In the genomic region with DNA sequence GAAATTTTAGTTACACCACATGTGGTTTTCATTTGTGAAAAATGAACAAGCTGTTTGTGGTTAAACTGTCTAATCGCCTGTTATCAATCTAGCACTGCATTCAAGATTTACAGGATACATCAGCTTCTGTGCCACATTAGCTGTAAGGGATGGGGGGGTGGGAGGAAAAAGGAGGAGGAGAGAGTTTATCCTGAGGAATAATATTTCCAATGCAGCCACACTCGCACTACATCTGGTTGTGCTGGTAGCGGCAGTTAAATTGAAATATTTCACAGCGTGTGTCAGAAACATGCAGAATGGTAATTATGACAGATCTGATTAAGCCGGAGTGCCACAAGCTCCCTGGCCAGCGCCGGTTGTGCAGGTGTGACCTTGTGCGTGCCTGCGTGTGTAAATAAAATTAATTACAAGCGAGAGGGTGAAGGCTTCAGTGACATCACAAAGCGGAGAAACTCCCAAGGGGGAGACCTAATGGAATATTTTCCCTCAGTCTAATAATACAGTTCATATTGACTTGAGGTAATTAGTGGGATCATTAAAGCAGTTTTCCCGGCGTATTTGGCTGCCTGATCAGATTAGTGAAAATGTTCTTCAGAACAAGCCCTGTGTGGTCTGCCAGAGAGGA, we compare ENCODE assay signal across 1 cellular context.
TF ChIP-seq lines count a peak whose summit lies in the region.

No MANE protein-coding gene starts in this region.

TF ChIP-seq in HepG2, 621 proteins besides CTCF, POLR2A, EP300 and RAD21:
- TF ChIP-seq ZNF770 (CRISPR knock-in tag; IDR thresholded peaks at IDR 0.05) (no peak), PCBP2 (optimal IDR thresholded peaks at IDR 0.05; ENCODE audit: low read depth, low read length, poor library complexity, severe bottlenecking) (no peak), BORCS8-MEF2B (CRISPR knock-in tag; IDR thresholded peaks at IDR 0.05) (no peak)
